ENCODE assay signal across 34 cellular contexts in the genomic region with DNA sequence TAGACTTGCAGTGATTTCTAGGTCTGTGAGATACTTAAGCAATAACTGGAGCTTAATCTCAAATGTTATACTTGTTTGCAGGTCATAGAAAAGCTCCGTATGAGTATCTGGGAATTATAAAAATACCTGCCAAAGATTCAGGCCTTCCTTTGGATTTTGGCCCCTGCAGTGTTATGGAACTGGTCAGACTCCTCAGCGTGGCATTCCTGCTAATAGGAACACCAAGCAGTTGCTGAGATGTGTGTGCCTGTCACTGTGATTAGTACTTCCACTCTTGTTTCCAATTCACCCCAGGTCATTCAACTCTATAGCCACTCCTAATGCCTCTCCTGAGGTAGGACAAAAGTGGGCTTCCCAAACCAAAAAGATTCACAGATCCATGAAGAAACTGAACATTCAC. TPM values are rescaled to one million over a fixed set of nuclear protein-coding genes. Genes with fewer than 3 reads are reported as not detected.
"Had no signal": no experiment of that assay in that cellular context is flagged by ENCODE, and none has a peak within 500 bp of the region (broad histone marks: within the 10 kb centered on the region; RNA-seq: fewer than 3 reads in every experiment).

No MANE protein-coding gene starts in this region.

- H3K27me3 ChIP-seq: ascending aorta, breast epithelium, cardiac muscle cell, colonic mucosa, esophagus squamous epithelium, gastroesophageal sphincter had no signal

- H3K36me3 ChIP-seq: ascending aorta, breast epithelium, cardiac muscle cell, colonic mucosa, esophagus squamous epithelium, gastroesophageal sphincter had no signal

- H3K27ac Mint-ChIP-seq: activated CD4-positive, alpha-beta memory T cell treated with anti-CD3 and anti-CD28 coated beads, Interleukin-2, amount 10 ng/mL, durations not matched to agents 7 days and 5 days; activated CD4-positive, alpha-beta T cell treated with anti-CD3 and anti-CD28 coated beads, Interleukin-2, amount 10 ng/mL, durations not matched to agents 7 days and 5 days; activated naive CD4-positive, alpha-beta T cell treated with anti-CD3 and anti-CD28 coated beads, Interleukin-2, amount 10 ng/mL, durations not matched to agents 7 days and 5 days; activated naive CD4-positive, alpha-beta T cell treated with anti-CD3 and anti-CD28 coated beads, Interleukin-2, amount 50 U/mL, for 72 hours; activated naive CD8-positive, alpha-beta T cell treated with anti-CD3 and anti-CD28 coated beads, Interleukin-2, amount 10 ng/mL, durations not matched to agents 7 days and 5 days; activated T-cell treated with anti-CD3 and anti-CD28 coated beads, Interleukin-2, amount 50 U/mL, for 24 hours; activated T-cell treated with anti-CD3 and anti-CD28 coated beads, Interleukin-2, amount 50 U/mL, for 72 hours; brain; T-helper 17 cell; WTC11 had no signal

- H3K27ac ChIP-seq: ascending aorta, breast epithelium, cardiac muscle cell, colonic mucosa, epithelial cell of prostate, esophagus squamous epithelium, gastroesophageal sphincter, VCaP had no signal

- DNase-seq: activated CD4-positive, alpha-beta memory T cell treated with anti-CD3 and anti-CD28 coated beads, Interleukin-2, amount 10 ng/mL, durations not matched to agents 7 days and 5 days; activated CD4-positive, alpha-beta T cell treated with anti-CD3 and anti-CD28 coated beads for 1 hour; activated CD4-positive, alpha-beta T cell treated with anti-CD3 and anti-CD28 coated beads for 4 hours; activated CD4-positive, alpha-beta T cell treated with anti-CD3 and anti-CD28 coated beads, Interleukin-2, amount 10 ng/mL, durations not matched to agents 7 days and 5 days; activated CD4-positive, alpha-beta T cell treated with anti-CD3 and anti-CD28 coated beads, Interleukin-2, amount 50 U/mL, for 4 hours; activated CD8-positive, alpha-beta memory T cell treated with anti-CD3 and anti-CD28 coated beads, Interleukin-2, amount 50 U/mL, for 48 hours; activated gamma-delta T cell; activated naive CD4-positive, alpha-beta T cell; activated naive CD4-positive, alpha-beta T cell treated with anti-CD3 and anti-CD28 coated beads, Interleukin-2, amount 10 ng/mL, durations not matched to agents 7 days and 5 days; activated naive CD8-positive, alpha-beta T cell treated with anti-CD3 and anti-CD28 coated beads, Interleukin-2, amount 10 ng/mL, durations not matched to agents 7 days and 5 days; activated T-cell treated with anti-CD3 and anti-CD28 coated beads for 4 hours; activated T-cell treated with anti-CD3 and anti-CD28 coated beads, Interleukin-2, amount 50 U/mL, for 24 hours; activated T-cell treated with anti-CD3 and anti-CD28 coated beads, Interleukin-2, amount 50 U/mL, for 72 hours; central memory CD4-positive, alpha-beta T cell; cerebellar nuclear complex; colonic mucosa; effector CD8-positive, alpha-beta T cell; esophagus squamous epithelium; foreskin melanocyte; T-helper 1 cell; T-helper 17 cell had no signal

- H3K9me3 ChIP-seq: ascending aorta, breast epithelium, colonic mucosa, esophagus squamous epithelium had no signal

- H3K9me3 Mint-ChIP-seq: activated CD4-positive, alpha-beta memory T cell treated with anti-CD3 and anti-CD28 coated beads, Interleukin-2, amount 10 ng/mL, durations not matched to agents 7 days and 5 days; activated naive CD4-positive, alpha-beta T cell treated with anti-CD3 and anti-CD28 coated beads, Interleukin-2, amount 10 ng/mL, durations not matched to agents 7 days and 5 days had no signal

- ATAC-seq: activated naive CD4-positive, alpha-beta T cell treated with anti-CD3 and anti-CD28 coated beads, Interleukin-2, amount 50 U/mL, for 72 hours; activated T-cell treated with anti-CD3 and anti-CD28 coated beads, Interleukin-2, amount 50 U/mL, for 72 hours; gastroesophageal sphincter; T-helper 17 cell; WTC11 had no signal

- H3K27me3 Mint-ChIP-seq: activated CD4-positive, alpha-beta memory T cell treated with anti-CD3 and anti-CD28 coated beads, Interleukin-2, amount 10 ng/mL, durations not matched to agents 7 days and 5 days; activated CD4-positive, alpha-beta T cell treated with anti-CD3 and anti-CD28 coated beads, Interleukin-2, amount 10 ng/mL, durations not matched to agents 7 days and 5 days; activated naive CD4-positive, alpha-beta T cell treated with anti-CD3 and anti-CD28 coated beads, Interleukin-2, amount 10 ng/mL, durations not matched to agents 7 days and 5 days; activated naive CD8-positive, alpha-beta T cell treated with anti-CD3 and anti-CD28 coated beads, Interleukin-2, amount 10 ng/mL, durations not matched to agents 7 days and 5 days; activated T-cell treated with anti-CD3 and anti-CD28 coated beads, Interleukin-2, amount 50 U/mL, for 24 hours; brain; T-helper 17 cell had no signal

- H3K36me3 Mint-ChIP-seq: activated naive CD4-positive, alpha-beta T cell treated with anti-CD3 and anti-CD28 coated beads, Interleukin-2, amount 10 ng/mL, durations not matched to agents 7 days and 5 days; activated naive CD8-positive, alpha-beta T cell treated with anti-CD3 and anti-CD28 coated beads, Interleukin-2, amount 10 ng/mL, durations not matched to agents 7 days and 5 days; brain; WTC11 had no signal

- H3K4me3 ChIP-seq: ascending aorta, breast epithelium, cardiac muscle cell, colonic mucosa, esophagus squamous epithelium, gastroesophageal sphincter had no signal

- H3K4me3 Mint-ChIP-seq: activated CD4-positive, alpha-beta memory T cell treated with anti-CD3 and anti-CD28 coated beads, Interleukin-2, amount 10 ng/mL, durations not matched to agents 7 days and 5 days; activated CD4-positive, alpha-beta T cell treated with anti-CD3 and anti-CD28 coated beads, Interleukin-2, amount 10 ng/mL, durations not matched to agents 7 days and 5 days; activated naive CD4-positive, alpha-beta T cell treated with anti-CD3 and anti-CD28 coated beads, Interleukin-2, amount 10 ng/mL, durations not matched to agents 7 days and 5 days; activated naive CD8-positive, alpha-beta T cell treated with anti-CD3 and anti-CD28 coated beads, Interleukin-2, amount 10 ng/mL, durations not matched to agents 7 days and 5 days; activated T-cell treated with anti-CD3 and anti-CD28 coated beads, Interleukin-2, amount 50 U/mL, for 24 hours; activated T-cell treated with anti-CD3 and anti-CD28 coated beads, Interleukin-2, amount 50 U/mL, for 72 hours; brain; T-helper 17 cell; WTC11 had no signal

- H3K4me1 Mint-ChIP-seq: activated CD4-positive, alpha-beta memory T cell treated with anti-CD3 and anti-CD28 coated beads, Interleukin-2, amount 10 ng/mL, durations not matched to agents 7 days and 5 days; activated CD4-positive, alpha-beta T cell treated with anti-CD3 and anti-CD28 coated beads, Interleukin-2, amount 10 ng/mL, durations not matched to agents 7 days and 5 days; activated naive CD4-positive, alpha-beta T cell treated with anti-CD3 and anti-CD28 coated beads, Interleukin-2, amount 10 ng/mL, durations not matched to agents 7 days and 5 days; activated naive CD8-positive, alpha-beta T cell treated with anti-CD3 and anti-CD28 coated beads, Interleukin-2, amount 10 ng/mL, durations not matched to agents 7 days and 5 days; brain; T-helper 17 cell had no signal

- H3K4me1 ChIP-seq: ascending aorta, breast epithelium, colonic mucosa, esophagus squamous epithelium, gastroesophageal sphincter had no signal

RNA-seq across cellular contexts. Expression of gene UGT2B7, which starts 7.8 kb away (rescaled TPM):
- total RNA-seq: activated CD4-positive, alpha-beta memory T cell treated with anti-CD3 and anti-CD28 coated beads, Interleukin-2, amount 10 ng/mL, durations not matched to agents 7 days and 5 days; activated CD4-positive, alpha-beta T cell treated with anti-CD3 and anti-CD28 coated beads, Interleukin-2, amount 10 ng/mL, durations not matched to agents 7 days and 5 days; activated naive CD4-positive, alpha-beta T cell treated with anti-CD3 and anti-CD28 coated beads, Interleukin-2, amount 50 U/mL, for 72 hours; activated naive CD8-positive, alpha-beta T cell treated with anti-CD3 and anti-CD28 coated beads, Interleukin-2, amount 10 ng/mL, durations not matched to agents 7 days and 5 days; activated T-cell treated with anti-CD3 and anti-CD28 coated beads, Interleukin-2, amount 50 U/mL, for 72 hours; ascending aorta; cardiac muscle cell; dermis microvascular lymphatic vessel endothelial cell; endothelial cell of umbilical vein; esophagus squamous epithelium; fibroblast of lung; fibroblast of villous mesenchyme; gastroesophageal sphincter; T-helper 17 cell; WTC11 had no signal
- polyA plus RNA-seq: cardiac muscle cell, endothelial cell of umbilical vein, fibroblast of lung had no signal
